ENCODE assay signal across 1 cellular context in the genomic region with DNA sequence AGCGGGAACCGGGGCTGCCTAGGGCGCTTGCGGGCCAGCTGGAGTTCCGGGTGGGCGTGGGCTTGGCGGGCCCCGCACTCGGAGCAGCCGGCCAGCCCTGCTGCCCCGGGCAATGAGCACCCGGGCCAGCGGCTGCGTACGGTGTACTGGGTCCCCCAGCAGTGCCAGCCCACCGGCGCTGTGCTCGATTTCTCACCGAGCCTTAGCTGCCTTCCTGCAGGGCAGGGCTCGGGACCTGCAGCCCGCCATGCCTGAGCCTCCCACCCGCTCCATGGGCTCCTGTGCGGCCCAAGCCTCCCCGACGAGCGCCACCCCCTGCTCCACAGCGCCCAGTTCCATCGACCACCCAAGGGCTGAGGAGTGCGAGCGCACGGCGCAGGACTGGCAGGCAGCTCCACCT. TPM values are rescaled to one million over a fixed set of nuclear protein-coding genes. Genes with fewer than 3 reads are reported as not detected.
"Had no signal": no experiment of that assay in that cellular context is flagged by ENCODE, and none has a peak within 500 bp of the region (broad histone marks: within the 10 kb centered on the region; RNA-seq: fewer than 3 reads in every experiment).

No MANE protein-coding gene starts in this region.

RNA-seq across cellular contexts. Expression of gene CDRT4, which starts 38.3 kb away (rescaled TPM):
- total RNA-seq: H4 had no signal
